ENCODE assay signal across 8 cellular contexts in genomic region chr12:38905480-38906351, GRCh38. TPM values are rescaled to one million over a fixed set of nuclear protein-coding genes. Genes with fewer than 3 reads are reported as not detected.
A peak's percentile ranks its signal among the peaks of the same experiment; 100 is the strongest.
DNase-seq lines count a peak whose midpoint lies in the region; ATAC-seq and TF ChIP-seq lines count a peak whose summit lies in the region.

TSS of gene CPNE8 (minus strand) at chr12:38905591. CDS start at chr12:38905534, 57 bp downstream.

- peak within 1 kb of the TSS; percentile 94 for H3K4me2 ChIP-seq in PC-3 (ENCODE audit: low read length)

- H4K20me1 ChIP-seq in PC-3 (ENCODE audit: low read length): no peaks in the 10 kb centered on the region

- H3F3A ChIP-seq in PC-3 (ENCODE audit: low read length, unreplicated experiment): no peaks in the 10 kb centered on the region

- H3K27ac ChIP-seq in PC-3 (ENCODE audit: low read length) (peak within 1 kb of the TSS; percentile 93), testis (peak within 1 kb of the TSS; percentile 57 to 91)

- H3K79me2 ChIP-seq in PC-3 (ENCODE audit: low read length): peaks cover 22% of the 10 kb centered on the region

- no peaks in the 10 kb centered on the region for H3K36me3 ChIP-seq in PC-3 (ENCODE audit: low read depth, low read length)
- H3K36me3 ChIP-seq in testis (ENCODE audit: low read depth, missing control alignments): no peaks in the 10 kb centered on the region

- POLR2A ChIA-PET in PC-3 (lab: Charles Lee; ENCODE audit: unreplicated experiment): interaction anchor here (0.5 to 1.0 kb wide), 5 partner anchors 67 to 460 kb away, joined by 3 to 6 read pairs (median 3); no protein-coding TSS in a partner anchor

- intact Hi-C loops in PC-3 (cut with micrococcal nuclease) (loop anchor here (1.0 to 10.0 kb wide), 9 partner anchors 67 to 848 kb away; no protein-coding TSS in a partner anchor), natural killer cell (cut with micrococcal nuclease) (no loop called here), testis (cut with DNase I; ENCODE audit: low total_unique reads) (no loop called here)

- WGBS in testis, 2 donors: 0 to 1% methylated on average over 15 to 54 of the region's 54 CpGs

- H3K4me1 ChIP-seq in PC-3 (ENCODE audit: insufficient read depth, low read length) (peaks cover 18% of the 10 kb centered on the region), testis (peaks cover 6% of the 10 kb centered on the region)

- TF ChIP-seq CTCF in PC-3 (conservative IDR thresholded peaks at IDR 0.05; ENCODE audit: low read depth, low read length) (no peak), fibroblast of the aortic adventitia (IDR thresholded peaks at IDR 0.05; ENCODE audit: insufficient read depth, low read length) (no peak), natural killer cell (IDR thresholded peaks at IDR 0.05) (no peak), testis (IDR thresholded peaks at IDR 0.05) (no peak)

- H3K36me3 Mint-ChIP-seq in natural killer cell: no peaks in the 10 kb centered on the region

- H3K9me3 ChIP-seq in PC-3 (ENCODE audit: low read length): no peaks in the 10 kb centered on the region
- no peaks in the 10 kb centered on the region for H3K9me3 ChIP-seq in testis

- H3K27me3 Mint-ChIP-seq in natural killer cell (ENCODE audit: low read depth in 2 of 2): peaks cover 8 to 10% of the 10 kb centered on the region in 2 donors

- DNase-seq in PC-3: peak; percentile 59
- DNase-seq in activated effector memory CD4-positive, alpha-beta T cell treated with Interleukin-2 at 50 U/mL for 16 hours: peak; percentile 26
- peak; percentile 78 for DNase-seq in fibroblast of the aortic adventitia (ENCODE audit: low read depth)
- peak; percentile 41 for DNase-seq in natural killer cell
- peak; percentile 78 for DNase-seq in testis
- no peak for DNase-seq in NK-92 (lab: John Stamatoyannopoulos, UW; ENCODE audit: unreplicated experiment)

- BruUV-seq in PC-3 (replicated peaks; lab: Mats Ljungman, UMichigan): no TSS peak

- H3K9me3 Mint-ChIP-seq in natural killer cell: no peaks in the 10 kb centered on the region

- peak within 1 kb of the TSS; percentile 94 for H2AFZ ChIP-seq in PC-3 (ENCODE audit: low read length)

- CTCF ChIA-PET in PC-3 (lab: Charles Lee): interaction anchor here (0.6 to 2.9 kb wide), 10 partner anchors 15 to 578 kb away, joined by 3 to 19 read pairs (median 6); no protein-coding TSS in a partner anchor

- peak within 1 kb of the TSS; percentile 96 for H3K4me3 Mint-ChIP-seq in natural killer cell

- peak; percentile 20 for TF ChIP-seq POLR2A in testis (IDR thresholded peaks at IDR 0.05)

- H3K9me2 ChIP-seq in PC-3 (replicated peaks; ENCODE audit: low read length): no peaks in the 10 kb centered on the region

- peak within 1 kb of the TSS; percentile 78 to 84 for H3K27ac Mint-ChIP-seq in natural killer cell

- peak within 1 kb of the TSS; percentile 80 for H3K9ac ChIP-seq in PC-3 (ENCODE audit: low read length)

- ATAC-seq in GM18520 (IDR thresholded peaks at IDR 0.05; ENCODE audit: unreplicated experiment) (peak; percentile 34), HG02885 (IDR thresholded peaks at IDR 0.05; ENCODE audit: poor library complexity, unreplicated experiment) (peak; percentile 59), PC-3 (peak; percentile 62), natural killer cell (peak; percentile 64 to 70 (median 65))

- H3K27me3 ChIP-seq in PC-3 (ENCODE audit: low read length) (no peaks in the 10 kb centered on the region), testis (no peaks in the 10 kb centered on the region)

- peaks cover 40 to 41% of the 10 kb centered on the region in 2 donors for H3K4me1 Mint-ChIP-seq in natural killer cell

- H3K4me3 ChIP-seq in PC-3 (ENCODE audit: low read length) (peak within 1 kb of the TSS; percentile 83), fibroblast of the aortic adventitia (ENCODE audit: low read depth, low read length) (peak within 1 kb of the TSS; percentile 98), testis (peak within 1 kb of the TSS; percentile 61 to 65)

RNA-seq across cellular contexts. Expression of gene CPNE8, which starts in this region (rescaled TPM):
- total RNA-seq in PC-3 (2014; rRNA removed): 7.2 and 12.6 TPM in 2 replicates
- 36.8 and 70.3 TPM in 2 replicates for total RNA-seq in fibroblast of the aortic adventitia (ENCODE audit: low replicate concordance)
- 1 to 10 TPM; 6.1 to 8.1 (median 7.9) TPM for total RNA-seq in natural killer cell
- 10 to 100 TPM; 12.6 to 13.1 TPM for total RNA-seq in testis
- polyA plus RNA-seq in testis (ENCODE audit: insufficient read depth, low read depth, low replicate concordance): 9.3 TPM
